9 cellular contexts compared by ENCODE assay signal in the genomic region with DNA sequence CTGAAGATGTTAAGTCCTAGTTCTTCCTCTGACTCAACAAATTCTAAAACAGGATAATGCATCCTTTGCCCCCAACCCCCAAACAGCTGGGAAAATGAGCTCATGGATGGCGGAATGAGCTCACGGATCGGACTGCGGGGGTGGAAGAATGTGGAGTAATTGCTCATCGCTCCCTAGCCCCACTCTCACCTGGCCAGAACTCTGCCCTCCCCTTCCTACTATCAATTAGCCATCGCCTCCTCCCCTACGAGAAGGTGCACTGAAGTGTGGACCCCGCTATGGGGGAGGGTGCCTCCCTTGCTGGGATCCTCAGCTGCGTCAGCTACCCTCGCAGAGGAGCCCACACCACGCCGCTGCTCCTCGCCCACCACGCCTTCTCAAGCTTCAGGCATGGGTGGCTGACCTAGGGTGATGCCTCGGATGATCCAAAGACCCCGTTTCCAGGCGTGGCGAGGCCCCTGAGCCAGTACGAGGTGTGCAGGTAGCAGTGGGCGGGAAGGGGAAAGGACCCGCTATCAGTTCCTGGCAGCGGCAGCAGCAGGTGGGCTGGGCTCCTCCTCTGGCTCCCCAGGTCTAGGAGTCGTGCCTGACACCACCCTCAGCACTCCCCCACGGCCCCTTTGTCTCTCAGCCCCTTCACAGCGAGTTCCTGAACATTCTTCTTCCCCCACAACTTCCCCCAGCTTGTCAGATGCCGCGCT.
DNase-seq lines count a peak whose midpoint lies in the region; ATAC-seq and TF ChIP-seq lines count a peak whose summit lies in the region.
"Had no signal": no experiment of that assay in that cellular context is flagged by ENCODE, and none has a peak within 500 bp of the region (broad histone marks: within the 10 kb centered on the region; RNA-seq: fewer than 3 reads in every experiment).

No MANE protein-coding gene starts in this region.

- no peak for TF ChIP-seq CTCF in BJ (IDR thresholded peaks at IDR 0.05; ENCODE audit: insufficient read depth, low read depth, low read length)
- no peak for TF ChIP-seq CTCF in IMR-90 (conservative IDR thresholded peaks at IDR 0.05; ENCODE audit: low read depth, low read length)
- no peak for TF ChIP-seq CTCF in brain (conservative IDR thresholded peaks at IDR 0.05)

- H2BK120ac ChIP-seq in IMR-90 (ENCODE audit: low read depth, low read length): no peak overlapping the region; the same call in 1 of the 2 replicates

- H3K9me3 Mint-ChIP-seq in brain: no peaks in the 10 kb centered on the region
- no peaks in the 10 kb centered on the region for H3K9me3 Mint-ChIP-seq in naive thymus-derived CD4-positive, alpha-beta T cell

- BruUV-seq in IMR-90 (replicated peaks; lab: Mats Ljungman, UMichigan): no TSS peak

- H3K4me3 ChIP-seq in BJ (ENCODE audit: low read depth, low read length) (no peak overlapping the region), IMR-90 (ENCODE audit: insufficient read depth, low read depth, low read length) (no peak overlapping the region)
- H3K4me3 ChIP-seq in naive thymus-derived CD4-positive, alpha-beta T cell (ENCODE audit: low read length): peak overlapping the region; percentile 42

- peaks cover 15% of the 10 kb centered on the region for H3K36me3 ChIP-seq in BJ (ENCODE audit: control insufficient read depth, insufficient read depth, low read length)
- peaks cover 35% of the 10 kb centered on the region for H3K36me3 ChIP-seq in IMR-90 (ENCODE audit: control insufficient read depth, insufficient read depth, low read length)
- H3K36me3 ChIP-seq in naive thymus-derived CD4-positive, alpha-beta T cell (ENCODE audit: control insufficient read depth in 2 of 3, insufficient read depth in 3 of 3, low read length in 3 of 3): peaks cover 0 to 46% (median 17%) of the 10 kb centered on the region in 3 experiments

- no peaks in the 10 kb centered on the region for H3K9me3 ChIP-seq in IMR-90 (ENCODE audit: control insufficient read depth, insufficient read depth, low read length)
- no peaks in the 10 kb centered on the region for H3K9me3 ChIP-seq in naive thymus-derived CD4-positive, alpha-beta T cell (ENCODE audit: control insufficient read depth in 2 of 3, low read length in 3 of 3)

- ATAC-seq in IMR-90 (ENCODE audit: low read depth) (peak; percentile 46), GM19023 (IDR thresholded peaks at IDR 0.05; ENCODE audit: unreplicated experiment) (no peak), left lobe of liver (no peak)
- ATAC-seq in naive thymus-derived CD4-positive, alpha-beta T cell: no peak

- TF ChIP-seq POLR2A in IMR-90 (IDR thresholded peaks at IDR 0.05; ENCODE audit: low read depth, low read length): no peak

- 0 out of 4 replicates have a peak, but pooled peaks cover 0 to 6% of the 10 kb centered on the region in 2 experiments for H3K79me1 ChIP-seq in IMR-90 (ENCODE audit: low read depth in 1 of 2, low read length in 2 of 2)

- peak; percentile 28 for DNase-seq in BJ (ENCODE audit: low read depth)
- DNase-seq in IMR-90: peak; percentile 92
- DNase-seq in naive thymus-derived CD4-positive, alpha-beta T cell: peak in 4 of 9 donors; percentile 31 to 40 (median 34)
- no peak for DNase-seq in AG08396 (ENCODE audit: low spot score)
- DNase-seq in NCI-H1436 (lab: John Stamatoyannopoulos, UW): no peak
- DNase-seq in left lobe of liver (ENCODE audit: low spot score): no peak
- DNase-seq: NCI-H1105 treated with DMSO at 0.1 percent for 48 hours had no signal

- H3K4me3 Mint-ChIP-seq in brain: peak overlapping the region; percentile 86 to 90 (median 88)
- H3K4me3 Mint-ChIP-seq in naive thymus-derived CD4-positive, alpha-beta T cell: peak overlapping the region; percentile 86 to 91 (median 90)

- no peak overlapping the region for H2BK5ac ChIP-seq in IMR-90 (ENCODE audit: low read depth, low read length, poor library complexity, severe bottlenecking)

- H4K20me1 ChIP-seq in IMR-90 (ENCODE audit: insufficient read depth, low read length): no peaks in the 10 kb centered on the region

- H3K27ac Mint-ChIP-seq in brain: peak overlapping the region; percentile 31 to 95 (median 90)
- H3K27ac Mint-ChIP-seq in naive thymus-derived CD4-positive, alpha-beta T cell: peak overlapping the region; percentile 65 to 93 (median 89)

- dilution Hi-C loops in IMR-90 (cut with HindIII; ENCODE audit: low sequenced_read_pairs, unreplicated experiment): no loop called here

- peak overlapping the region; percentile 54 for H2AFZ ChIP-seq in IMR-90 (replicated peaks; ENCODE audit: low read length, poor library complexity)

- no peak overlapping the region for H3K23ac ChIP-seq in IMR-90 (ENCODE audit: low read depth, low read length)

- peak overlapping the region; percentile 7; the same call in 1 of the 2 replicates for H4K5ac ChIP-seq in IMR-90 (ENCODE audit: low read depth, low read length)

- no peak overlapping the region for H2BK20ac ChIP-seq in IMR-90 (ENCODE audit: low read depth, low read length)

- H3K27ac ChIP-seq in IMR-90 (ENCODE audit: insufficient read depth, low read length): no peak overlapping the region
- H3K27ac ChIP-seq in naive thymus-derived CD4-positive, alpha-beta T cell (ENCODE audit: low read depth, low read length): peak overlapping the region; percentile 56

- H2AK5ac ChIP-seq in IMR-90 (ENCODE audit: low read depth, low read length): peak overlapping the region; percentile 67; the same call in 1 of the 2 replicates

- H2AK9ac ChIP-seq in IMR-90 (replicated peaks; ENCODE audit: low read depth, low read length, poor library complexity): peak overlapping the region; percentile 21

- no peaks in the 10 kb centered on the region for H3K27me3 ChIP-seq in BJ (ENCODE audit: control insufficient read depth, insufficient read depth, low read length)
- H3K27me3 ChIP-seq in IMR-90 (ENCODE audit: control insufficient read depth, insufficient read depth, low read length): no peaks in the 10 kb centered on the region
- H3K27me3 ChIP-seq in naive thymus-derived CD4-positive, alpha-beta T cell (ENCODE audit: control insufficient read depth in 2 of 2, insufficient read depth in 2 of 2, low read length in 2 of 2): no peaks in the 10 kb centered on the region

- no peaks in the 10 kb centered on the region; the same call in 1 of the 2 replicates for H3K9me1 ChIP-seq in IMR-90 (ENCODE audit: insufficient read depth, low read length)

- no peak for TF ChIP-seq RAD21 in IMR-90 (IDR thresholded peaks at IDR 0.05; ENCODE audit: low read length)

- intact Hi-C loops in IMR-90 (cut with micrococcal nuclease): loop anchor here (10.0 kb wide), 1 partner anchor 314 kb away; no protein-coding TSS in a partner anchor
- intact Hi-C loops in naive thymus-derived CD4-positive, alpha-beta T cell (cut with micrococcal nuclease): loop anchor here in 1 of 2 donors (1.0 to 2.0 kb wide), 2 partner anchors 45 to 126 kb away; no protein-coding TSS in a partner anchor

- H3K4me1 ChIP-seq in IMR-90 (ENCODE audit: control insufficient read depth, insufficient read depth, low read length): peaks cover 20% of the 10 kb centered on the region
- H3K4me1 ChIP-seq in naive thymus-derived CD4-positive, alpha-beta T cell (ENCODE audit: control insufficient read depth in 2 of 2, insufficient read depth in 2 of 2, low read length in 2 of 2): peaks cover 6 to 22% of the 10 kb centered on the region in 2 donors

- H3K4ac ChIP-seq in IMR-90 (ENCODE audit: low read depth, low read length): peak overlapping the region; percentile 33

- H3K4me1 Mint-ChIP-seq in brain: peaks cover 56% of the 10 kb centered on the region
- H3K4me1 Mint-ChIP-seq in naive thymus-derived CD4-positive, alpha-beta T cell: peaks cover 28 to 46% (median 41%) of the 10 kb centered on the region in 7 donors

- no peak overlapping the region for H3K56ac ChIP-seq in IMR-90 (ENCODE audit: extremely low read depth, insufficient read depth, low read length)

- no peak overlapping the region for H3K9ac ChIP-seq in IMR-90 (ENCODE audit: low read depth, low read length)

- in situ Hi-C loops in IMR-90 (cut with MboI; ENCODE audit: low sequenced_read_pairs): no loop called here

- peak overlapping the region in 1 of 2 experiments; percentile 17; a peak in 1 of 4 replicates for H4K8ac ChIP-seq in IMR-90 (ENCODE audit: low read depth in 2 of 2, low read length in 2 of 2)

- WGBS in IMR-90 (ENCODE audit: extremely low coverage in 2 of 2, insufficient read length in 1 of 2), 2 experiments: 0% methylated on average over 2 of the region's 27 CpGs; no CpG with 5 or more reads in 1 of the 2 experiments

- H3K14ac ChIP-seq in IMR-90 (replicated peaks; ENCODE audit: low read depth, low read length): no peak overlapping the region

- H2BK15ac ChIP-seq in IMR-90 (ENCODE audit: low read depth, low read length): no peak overlapping the region

- H3K4me2 ChIP-seq in IMR-90 (ENCODE audit: low read depth, low read length): peak overlapping the region; percentile 23; the same call in 1 of the 2 replicates

- CTCF ChIA-PET in BJ (lab: Yijun Ruan, JAX) (interaction anchor here (1.5 to 1.8 kb wide), 2 partner anchors 14 to 22 kb away, joined by 3 to 12 read pairs; no protein-coding TSS in a partner anchor), IMR-90 (lab: Yijun Ruan, JAX) (interaction anchor here (0.6 to 1.1 kb wide), 2 partner anchors 22 to 861 kb away, joined by 3 to 4 read pairs; no protein-coding TSS in a partner anchor)
- CTCF ChIA-PET in naive thymus-derived CD4-positive, alpha-beta T cell (lab: Charles Lee): interaction anchor here (1.1 to 3.9 kb wide), 6 partner anchors 23 to 127 kb away, joined by 3 to 18 read pairs (median 8); no protein-coding TSS in a partner anchor

- H3K18ac ChIP-seq in IMR-90 (ENCODE audit: low read depth, low read length): no peak overlapping the region

- peaks cover 49% of the 10 kb centered on the region for H3K36me3 Mint-ChIP-seq in brain
- peaks cover 0 to 43% (median 17%) of the 10 kb centered on the region in 5 donors for H3K36me3 Mint-ChIP-seq in naive thymus-derived CD4-positive, alpha-beta T cell

- POLR2A ChIA-PET in BJ (lab: Charles Lee): no interaction called here
- POLR2A ChIA-PET in IMR-90 (lab: Charles Lee; ENCODE audit: unreplicated experiment): no interaction called here
- POLR2A ChIA-PET in naive thymus-derived CD4-positive, alpha-beta T cell (lab: Charles Lee): interaction anchor here (0.6 to 6.7 kb wide), 17 partner anchors 10 to 621 kb away, joined by 3 to 106 read pairs (median 5); no protein-coding TSS in a partner anchor

- H4K91ac ChIP-seq in IMR-90 (ENCODE audit: insufficient read depth, low read depth, low read length): no peak overlapping the region

- peaks cover 7% of the 10 kb centered on the region for H3K27me3 Mint-ChIP-seq in brain
- no peaks in the 10 kb centered on the region for H3K27me3 Mint-ChIP-seq in naive thymus-derived CD4-positive, alpha-beta T cell

TF ChIP-seq in IMR-90, 13 proteins besides CTCF, POLR2A, EP300 and RAD21 (continues in another document):
- TF ChIP-seq, protein P1, sequence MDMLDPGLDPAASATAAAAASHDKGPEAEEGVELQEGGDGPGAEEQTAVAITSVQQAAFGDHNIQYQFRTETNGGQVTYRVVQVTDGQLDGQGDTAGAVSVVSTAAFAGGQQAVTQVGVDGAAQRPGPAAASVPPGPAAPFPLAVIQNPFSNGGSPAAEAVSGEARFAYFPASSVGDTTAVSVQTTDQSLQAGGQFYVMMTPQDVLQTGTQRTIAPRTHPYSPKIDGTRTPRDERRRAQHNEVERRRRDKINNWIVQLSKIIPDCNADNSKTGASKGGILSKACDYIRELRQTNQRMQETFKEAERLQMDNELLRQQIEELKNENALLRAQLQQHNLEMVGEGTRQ (IDR thresholded peaks at IDR 0.05; ENCODE audit: low read depth, low read length): no peak
- TF ChIP-seq MAZ (IDR thresholded peaks at IDR 0.05; ENCODE audit: borderline replicate concordance, low read depth, low read length): peak; percentile 82; the same call in 1 of the 2 replicates

Comparison
In these comparisons a context has a peak if more than half of its experiments do, and no peak if none do; other contexts are left out.
1. DNase-seq: peak in BJ (single experiment) and IMR-90 (single experiment); none in AG08396 (single experiment), NCI-H1436 (single experiment) and left lobe of liver (single experiment).